Comparison of ENCODE assay signal across 22 cellular contexts in genomic region chr9:136078498-136079011, GRCh38. TPM values are rescaled to one million over a fixed set of nuclear protein-coding genes. Genes with fewer than 3 reads are reported as not detected.
DNase-seq lines count a peak whose midpoint lies in the region; ATAC-seq and TF ChIP-seq lines count a peak whose summit lies in the region.
"Had no signal": no experiment of that assay in that cellular context is flagged by ENCODE, and none has a peak within 500 bp of the region (broad histone marks: within the 10 kb centered on the region; RNA-seq: fewer than 3 reads in every experiment).

No MANE protein-coding gene starts in this region.

- no peak for DNase-seq in MCF 10A (ENCODE audit: unreplicated experiment)
- no peak for DNase-seq in breast epithelium (ENCODE audit: low spot score in 2 of 2)
- DNase-seq in lower lobe of right lung: peak; percentile 35
- peak in 1 of 2 donors; percentile 5 for DNase-seq in gastrocnemius medialis
- no peak for DNase-seq in activated T-cell treated with anti-CD3 and anti-CD28 coated beads, Interleukin-2, amount 50 U/mL, for 4 hours
- no peak for DNase-seq in Peyer's patch
- DNase-seq: activated CD4-positive, alpha-beta T cell treated with anti-CD3 and anti-CD28 coated beads for 1 hour; activated CD8-positive, alpha-beta T cell treated with anti-CD3 and anti-CD28 coated beads, Interleukin-2, amount 10 ng/mL, durations not matched to agents 7 days and 5 days; activated effector memory CD4-positive, alpha-beta T cell treated with Interleukin-2 at 50 U/mL for 16 hours; effector CD8-positive, alpha-beta T cell; erythroblast; HCEC 1CT; left colon; NCI-H1930; stimulated activated CD4-positive, alpha-beta T cell treated with anti-CD3 and anti-CD28 coated beads, Interleukin-2, amount 100 ng/mL, for 24 hours; T-helper 2 cell; trophoblast cell had no signal

- peaks cover 28% of the 10 kb centered on the region for H3K36me3 Mint-ChIP-seq in MCF 10A (ENCODE audit: insufficient read depth, unreplicated experiment)
- H3K36me3 Mint-ChIP-seq in activated T-cell treated with anti-CD3 and anti-CD28 coated beads, Interleukin-2, amount 50 U/mL, for 4 hours (ENCODE audit: insufficient read depth): peaks cover 2% of the 10 kb centered on the region

- H3K27me3 Mint-ChIP-seq in MCF 10A (ENCODE audit: insufficient read depth, unreplicated experiment): no peaks in the 10 kb centered on the region
- no peaks in the 10 kb centered on the region for H3K27me3 Mint-ChIP-seq in activated T-cell treated with anti-CD3 and anti-CD28 coated beads, Interleukin-2, amount 50 U/mL, for 4 hours (ENCODE audit: low read depth)

- no peak for TF ChIP-seq CTCF in MCF 10A (IDR thresholded peaks at IDR 0.05; ENCODE audit: unreplicated experiment)
- TF ChIP-seq CTCF in breast epithelium (IDR thresholded peaks at IDR 0.05): no peak
- TF ChIP-seq CTCF in VCaP (conservative IDR thresholded peaks at IDR 0.05): no peak
- TF ChIP-seq CTCF in lower lobe of right lung (IDR thresholded peaks at IDR 0.05): no peak
- TF ChIP-seq CTCF in gastrocnemius medialis (IDR thresholded peaks at IDR 0.05 in 4 of 5, conservative IDR thresholded peaks at IDR 0.05 in 1 of 5): no peak
- no peak for TF ChIP-seq CTCF in Peyer's patch (IDR thresholded peaks at IDR 0.05)

- no peak for TF ChIP-seq POLR2A in breast epithelium (IDR thresholded peaks at IDR 0.05)
- no peak for TF ChIP-seq POLR2A in gastrocnemius medialis (IDR thresholded peaks at IDR 0.05)
- no peak for TF ChIP-seq POLR2A in Peyer's patch (IDR thresholded peaks at IDR 0.05)

- H3K27ac ChIP-seq in breast epithelium (no peak overlapping the region), VCaP (peak overlapping the region; percentile 23; the same call in 1 of the 2 replicates), lower lobe of right lung (no peak overlapping the region), gastrocnemius medialis (peak overlapping the region; percentile 67 to 79 (median 74)), Peyer's patch (no peak overlapping the region)
- H3K27ac ChIP-seq: body of pancreas had no signal

- BruUV-seq in MCF 10A (replicated peaks; lab: Mats Ljungman, UMichigan): no TSS peak

- CTCF ChIA-PET in MCF 10A (lab: Yijun Ruan, JAX): no interaction called here

- no peak overlapping the region for H3K27ac Mint-ChIP-seq in MCF 10A (ENCODE audit: low read depth, unreplicated experiment)
- H3K27ac Mint-ChIP-seq: activated CD8-positive, alpha-beta T cell treated with anti-CD3 and anti-CD28 coated beads, Interleukin-2, amount 10 ng/mL, durations not matched to agents 7 days and 5 days had no signal

- in situ Hi-C loops in gastrocnemius medialis (cut with MboI; ENCODE audit: low sequenced_read_pairs in 4 of 4): no loop called here

- H3K4me3 ChIP-seq in breast epithelium (no peak overlapping the region), lower lobe of right lung (no peak overlapping the region), gastrocnemius medialis (no peak overlapping the region), Peyer's patch (no peak overlapping the region)
- H3K4me3 ChIP-seq: body of pancreas, heart right ventricle, smooth muscle cell had no signal

- peaks cover 10 to 15% of the 10 kb centered on the region in 2 donors for H3K4me1 ChIP-seq in breast epithelium
- H3K4me1 ChIP-seq in lower lobe of right lung: peaks cover 53% of the 10 kb centered on the region
- H3K4me1 ChIP-seq in gastrocnemius medialis: peaks cover 41 to 51% of the 10 kb centered on the region in 2 donors
- H3K4me1 ChIP-seq in Peyer's patch: peaks cover 0 to 32% (median 0%) of the 10 kb centered on the region in 4 donors

- intact Hi-C loops in MCF 10A (cut with micrococcal nuclease): no loop called here
- intact Hi-C loops in breast epithelium (cut with DNase I; ENCODE audit: low total_unique reads): no loop called here
- intact Hi-C loops in lower lobe of right lung (cut with DNase I): no loop called here
- intact Hi-C loops in gastrocnemius medialis (cut with DNase I; ENCODE audit: low total_unique reads): no loop called here

- H3K27me3 ChIP-seq in breast epithelium: no peaks in the 10 kb centered on the region
- no peaks in the 10 kb centered on the region for H3K27me3 ChIP-seq in lower lobe of right lung (ENCODE audit: low read depth)
- no peaks in the 10 kb centered on the region for H3K27me3 ChIP-seq in gastrocnemius medialis
- no peaks in the 10 kb centered on the region for H3K27me3 ChIP-seq in Peyer's patch
- H3K27me3 ChIP-seq: body of pancreas, heart right ventricle had no signal

- peak overlapping the region; percentile 24 for H3K4me3 Mint-ChIP-seq in MCF 10A (ENCODE audit: unreplicated experiment)
- no peak overlapping the region for H3K4me3 Mint-ChIP-seq in activated T-cell treated with anti-CD3 and anti-CD28 coated beads, Interleukin-2, amount 50 U/mL, for 4 hours
- H3K4me3 Mint-ChIP-seq: activated CD8-positive, alpha-beta T cell treated with anti-CD3 and anti-CD28 coated beads, Interleukin-2, amount 10 ng/mL, durations not matched to agents 7 days and 5 days had no signal

- no peaks in the 10 kb centered on the region for H3K9me3 ChIP-seq in breast epithelium
- no peaks in the 10 kb centered on the region for H3K9me3 ChIP-seq in lower lobe of right lung
- no peaks in the 10 kb centered on the region for H3K9me3 ChIP-seq in gastrocnemius medialis
- no peaks in the 10 kb centered on the region for H3K9me3 ChIP-seq in Peyer's patch
- H3K9me3 ChIP-seq: body of pancreas, heart right ventricle had no signal

- no peaks in the 10 kb centered on the region for H3K36me3 ChIP-seq in breast epithelium
- peaks cover 6% of the 10 kb centered on the region for H3K36me3 ChIP-seq in lower lobe of right lung
- H3K36me3 ChIP-seq in gastrocnemius medialis: peaks cover 0 to 4% of the 10 kb centered on the region in 2 donors
- peaks cover 0 to 10% (median 0%) of the 10 kb centered on the region in 3 donors for H3K36me3 ChIP-seq in Peyer's patch

- no peaks in the 10 kb centered on the region for H3K9me3 Mint-ChIP-seq in MCF 10A (ENCODE audit: unreplicated experiment)
- H3K9me3 Mint-ChIP-seq in activated T-cell treated with anti-CD3 and anti-CD28 coated beads, Interleukin-2, amount 50 U/mL, for 4 hours: no peaks in the 10 kb centered on the region

- H3K4me1 Mint-ChIP-seq in MCF 10A (ENCODE audit: insufficient read depth, unreplicated experiment): peaks cover 23% of the 10 kb centered on the region
- peaks cover 16% of the 10 kb centered on the region for H3K4me1 Mint-ChIP-seq in activated T-cell treated with anti-CD3 and anti-CD28 coated beads, Interleukin-2, amount 50 U/mL, for 4 hours (ENCODE audit: low read depth)

- POLR2A ChIA-PET in MCF 10A (lab: Yijun Ruan, JAX): interaction anchor here (1.8 kb wide), 1 partner anchor 16 kb away, joined by 6 read pairs; no protein-coding TSS in a partner anchor

- ATAC-seq in lower lobe of right lung (no peak), gastrocnemius medialis (no peak), GM21786 (IDR thresholded peaks at IDR 0.05; ENCODE audit: unreplicated experiment) (no peak)
- no peak for ATAC-seq in activated T-cell treated with anti-CD3 and anti-CD28 coated beads, Interleukin-2, amount 50 U/mL, for 4 hours
- ATAC-seq: activated CD8-positive, alpha-beta T cell treated with anti-CD3 and anti-CD28 coated beads, Interleukin-2, amount 10 ng/mL, durations not matched to agents 7 days and 5 days; body of pancreas had no signal

RNA-seq across cellular contexts. Expression of gene NACC2, which starts 16.5 kb away (rescaled TPM):
- 16.5 and 20.2 TPM in 2 replicates for total RNA-seq in MCF 10A (2022)
- 10 to 100 TPM; 14.0 to 24.2 (median 19.3) TPM for total RNA-seq in breast epithelium
- 27.0 TPM for total RNA-seq in lower lobe of right lung
- 10 to 100 TPM; 26.0 to 51.7 (median 43.5) TPM for total RNA-seq in gastrocnemius medialis
- total RNA-seq in activated T-cell treated with anti-CD3 and anti-CD28 coated beads, Interleukin-2, amount 50 U/mL, for 4 hours: 1 to 10 TPM; 5.9 to 6.2 (median 6.0) TPM
- total RNA-seq in Peyer's patch: 10 to 100 TPM in 3 of 4 donors, 1 to 10 TPM in 1; 8.3 to 24.3 (median 23.1) TPM

RNA-seq across cellular contexts. Expression of gene TMEM250, which starts 40.1 kb away (rescaled TPM):
- total RNA-seq in MCF 10A (2022) (43.2 and 45.4 TPM in 2 replicates), breast epithelium (10 to 100 TPM; 24.9 to 29.5 (median 26.1) TPM), lower lobe of right lung (31.2 TPM), gastrocnemius medialis (10 to 100 TPM; 25.7 to 46.9 (median 41.5) TPM), Peyer's patch (10 to 100 TPM; 34.7 to 75.0 (median 69.2) TPM)
- 10 to 100 TPM; 46.3 to 47.4 (median 46.5) TPM for total RNA-seq in activated T-cell treated with anti-CD3 and anti-CD28 coated beads, Interleukin-2, amount 50 U/mL, for 4 hours

Comparison
In these comparisons a context has a peak if more than half of its experiments do, and no peak if none do; other contexts are left out.
1. H3K27ac ChIP-seq: peak in VCaP (single experiment) and gastrocnemius medialis (4 of 4); none in breast epithelium (0 of 2), lower lobe of right lung (single experiment) and Peyer's patch (0 of 4).